Comparison of ENCODE assay signal across 12 cellular contexts in the genomic region with DNA sequence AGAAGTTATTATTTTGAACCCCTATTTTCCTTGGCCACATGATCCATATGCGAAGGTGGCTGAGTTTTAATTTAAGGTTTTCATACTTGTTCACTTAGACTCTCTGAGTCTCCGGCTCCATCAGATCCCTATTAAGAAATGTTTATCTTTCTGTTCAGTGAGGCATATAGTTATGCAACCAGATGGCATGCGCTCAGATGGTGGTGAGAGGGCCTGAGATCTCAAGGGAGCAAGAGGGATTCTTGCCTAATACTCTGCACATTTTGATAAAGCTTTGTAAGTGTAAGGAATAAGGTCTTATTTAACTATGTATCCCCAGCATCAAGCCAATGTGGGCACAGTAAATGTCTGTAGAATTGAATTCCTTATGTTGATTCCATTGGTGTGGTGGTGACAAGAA.
DNase-seq lines count a peak whose midpoint lies in the region; ATAC-seq and TF ChIP-seq lines count a peak whose summit lies in the region.
"Had no signal": no experiment of that assay in that cellular context is flagged by ENCODE, and none has a peak within 500 bp of the region (broad histone marks: within the 10 kb centered on the region; RNA-seq: fewer than 3 reads in every experiment).

No MANE protein-coding gene starts in this region.

- H2AK9ac ChIP-seq in IMR-90 (replicated peaks; ENCODE audit: low read depth, low read length, poor library complexity): no peak overlapping the region

- no peak overlapping the region for H3K4me3 ChIP-seq in IMR-90 (ENCODE audit: insufficient read depth, low read depth, low read length)
- H3K4me3 ChIP-seq in upper lobe of right lung: no peak overlapping the region
- H3K4me3 ChIP-seq in Peyer's patch: no peak overlapping the region

- in situ Hi-C loops in IMR-90 (cut with MboI; ENCODE audit: low sequenced_read_pairs): no loop called here

- no peaks in the 10 kb centered on the region for H3K79me1 ChIP-seq in IMR-90 (ENCODE audit: low read depth in 1 of 2, low read length in 2 of 2)

- CTCF ChIA-PET in IMR-90 (lab: Yijun Ruan, JAX): no interaction called here

- peaks cover 9% of the 10 kb centered on the region for H3K4me1 ChIP-seq in IMR-90 (ENCODE audit: control insufficient read depth, insufficient read depth, low read length)
- peaks cover 10% of the 10 kb centered on the region for H3K4me1 ChIP-seq in upper lobe of right lung
- no peaks in the 10 kb centered on the region for H3K4me1 ChIP-seq in Peyer's patch

- H3K27ac ChIP-seq in IMR-90 (ENCODE audit: insufficient read depth, low read length) (peak overlapping the region; percentile 41; the same call in 1 of the 2 replicates), upper lobe of right lung (no peak overlapping the region), Peyer's patch (no peak overlapping the region)
- H3K27ac ChIP-seq: epithelial cell of prostate had no signal

- no peak overlapping the region for H3K23ac ChIP-seq in IMR-90 (ENCODE audit: low read depth, low read length)

- H3K18ac ChIP-seq in IMR-90 (ENCODE audit: low read depth, low read length): 0 out of 2 replicates have a peak overlapping the region, but pooled peaks have one; percentile 15

- no peak overlapping the region for H3K9ac ChIP-seq in IMR-90 (ENCODE audit: low read depth, low read length)

- POLR2A ChIA-PET in IMR-90 (lab: Charles Lee; ENCODE audit: unreplicated experiment): no interaction called here

- no peak overlapping the region for H3K4ac ChIP-seq in IMR-90 (ENCODE audit: low read depth, low read length)

- H4K8ac ChIP-seq in IMR-90 (ENCODE audit: low read depth in 2 of 2, low read length in 2 of 2): no peak overlapping the region

- no peak overlapping the region for H3K14ac ChIP-seq in IMR-90 (replicated peaks; ENCODE audit: low read depth, low read length)

- 0 out of 2 replicates have a peak overlapping the region, but pooled peaks have one; percentile 29 for H3K4me2 ChIP-seq in IMR-90 (ENCODE audit: low read depth, low read length)

- no TSS peak for BruUV-seq in IMR-90 (replicated peaks; lab: Mats Ljungman, UMichigan)

- H2AFZ ChIP-seq in IMR-90 (replicated peaks; ENCODE audit: low read length, poor library complexity): no peak overlapping the region

- no peak for TF ChIP-seq RAD21 in IMR-90 (IDR thresholded peaks at IDR 0.05; ENCODE audit: low read length)

- H4K91ac ChIP-seq in IMR-90 (ENCODE audit: insufficient read depth, low read depth, low read length): no peak overlapping the region

- dilution Hi-C loops in IMR-90 (cut with HindIII; ENCODE audit: low sequenced_read_pairs, unreplicated experiment): no loop called here

- no peaks in the 10 kb centered on the region for H3K27me3 ChIP-seq in IMR-90 (ENCODE audit: control insufficient read depth, insufficient read depth, low read length)
- H3K27me3 ChIP-seq in upper lobe of right lung: no peaks in the 10 kb centered on the region
- H3K27me3 ChIP-seq in Peyer's patch: no peaks in the 10 kb centered on the region

- no peak overlapping the region for H2BK15ac ChIP-seq in IMR-90 (ENCODE audit: low read depth, low read length)

- no peak overlapping the region for H2BK5ac ChIP-seq in IMR-90 (ENCODE audit: low read depth, low read length, poor library complexity, severe bottlenecking)

- WGBS in IMR-90 (ENCODE audit: extremely low coverage in 2 of 2, insufficient read length in 1 of 2), 2 experiments: no CpG with 5 or more reads among the region's 3 CpGs

- peak overlapping the region; percentile 49; the same call in 1 of the 2 replicates for H2BK20ac ChIP-seq in IMR-90 (ENCODE audit: low read depth, low read length)

- no peak overlapping the region for H2BK120ac ChIP-seq in IMR-90 (ENCODE audit: low read depth, low read length)

- H2AK5ac ChIP-seq in IMR-90 (ENCODE audit: low read depth, low read length): 0 out of 2 replicates have a peak overlapping the region, but pooled peaks have one; percentile 58

- no peaks in the 10 kb centered on the region for H3K36me3 ChIP-seq in IMR-90 (ENCODE audit: control insufficient read depth, insufficient read depth, low read length)
- no peaks in the 10 kb centered on the region for H3K36me3 ChIP-seq in upper lobe of right lung
- no peaks in the 10 kb centered on the region for H3K36me3 ChIP-seq in Peyer's patch

- intact Hi-C loops in IMR-90 (cut with micrococcal nuclease) (no loop called here), upper lobe of right lung (cut with DNase I) (no loop called here)

- ATAC-seq in IMR-90 (ENCODE audit: low read depth): peak; percentile 91
- peak; percentile 89 for ATAC-seq in upper lobe of right lung

- H3K9me3 ChIP-seq in IMR-90 (ENCODE audit: control insufficient read depth, insufficient read depth, low read length) (no peaks in the 10 kb centered on the region), upper lobe of right lung (no peaks in the 10 kb centered on the region), Peyer's patch (no peaks in the 10 kb centered on the region)

- peak; percentile 92 for DNase-seq in IMR-90
- DNase-seq in brain pericyte (ENCODE audit: low read depth, low spot score): peak; percentile 73
- peak; percentile 39 for DNase-seq in kidney tubule cell (ENCODE audit: low spot score)
- peak; percentile 62 for DNase-seq in upper lobe of right lung
- DNase-seq in GM20000 (ENCODE audit: low spot score): no peak
- no peak for DNase-seq in SIG-M5 (lab: John Stamatoyannopoulos, UW)
- no peak for DNase-seq in Peyer's patch
- DNase-seq: activated CD4-positive, CD25-positive, alpha-beta regulatory T cell; activated naive CD4-positive, alpha-beta T cell treated with anti-CD3 and anti-CD28 coated beads, Interleukin-2, amount 10 ng/mL, durations not matched to agents 7 days and 5 days; OCI-M1; substantia nigra had no signal

- no peaks in the 10 kb centered on the region for H4K20me1 ChIP-seq in IMR-90 (ENCODE audit: insufficient read depth, low read length)

- no peaks in the 10 kb centered on the region; the same call in 1 of the 2 replicates for H3K9me1 ChIP-seq in IMR-90 (ENCODE audit: insufficient read depth, low read length)

- H4K5ac ChIP-seq in IMR-90 (ENCODE audit: low read depth, low read length): no peak overlapping the region

- TF ChIP-seq POLR2A in IMR-90 (IDR thresholded peaks at IDR 0.05; ENCODE audit: low read depth, low read length) (no peak), Peyer's patch (IDR thresholded peaks at IDR 0.05) (no peak)

- no peak for TF ChIP-seq CTCF in IMR-90 (conservative IDR thresholded peaks at IDR 0.05; ENCODE audit: low read depth, low read length)
- TF ChIP-seq CTCF in upper lobe of right lung (IDR thresholded peaks at IDR 0.05): no peak
- TF ChIP-seq CTCF in GM20000 (IDR thresholded peaks at IDR 0.05; ENCODE audit: extremely low read depth, missing control alignments): no peak
- TF ChIP-seq CTCF in Peyer's patch (IDR thresholded peaks at IDR 0.05): no peak

- H3K56ac ChIP-seq in IMR-90 (ENCODE audit: extremely low read depth, insufficient read depth, low read length): no peak overlapping the region

TF ChIP-seq in IMR-90, 13 proteins besides CTCF, POLR2A, EP300 and RAD21:
- peak; percentile 3; the same call in 1 of the 2 replicates for TF ChIP-seq BHLHE40 (IDR thresholded peaks at IDR 0.05; ENCODE audit: low read depth, low read length)
- TF ChIP-seq MAFK (IDR thresholded peaks at IDR 0.05; ENCODE audit: low read depth, low read length): no peak
- TF ChIP-seq CHD1 (IDR thresholded peaks at IDR 0.05; ENCODE audit: low read depth, low read length): no peak
- TF ChIP-seq CEBPB (IDR thresholded peaks at IDR 0.05; ENCODE audit: low read depth, low read length): peak; percentile 99
- TF ChIP-seq FOS (IDR thresholded peaks at IDR 0.05; ENCODE audit: low read depth, low read length): peak; percentile 51; the same call in 1 of the 2 replicates
- TF ChIP-seq, protein P1, sequence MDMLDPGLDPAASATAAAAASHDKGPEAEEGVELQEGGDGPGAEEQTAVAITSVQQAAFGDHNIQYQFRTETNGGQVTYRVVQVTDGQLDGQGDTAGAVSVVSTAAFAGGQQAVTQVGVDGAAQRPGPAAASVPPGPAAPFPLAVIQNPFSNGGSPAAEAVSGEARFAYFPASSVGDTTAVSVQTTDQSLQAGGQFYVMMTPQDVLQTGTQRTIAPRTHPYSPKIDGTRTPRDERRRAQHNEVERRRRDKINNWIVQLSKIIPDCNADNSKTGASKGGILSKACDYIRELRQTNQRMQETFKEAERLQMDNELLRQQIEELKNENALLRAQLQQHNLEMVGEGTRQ (IDR thresholded peaks at IDR 0.05; ENCODE audit: low read depth, low read length): no peak; the same call in 1 of the 2 replicates
- peak; percentile 41; the same call in 1 of the 2 replicates for TF ChIP-seq MAZ (IDR thresholded peaks at IDR 0.05; ENCODE audit: borderline replicate concordance, low read depth, low read length)

Comparison
In these comparisons a context has a peak if more than half of its experiments do, and no peak if none do; other contexts are left out.
1. DNase-seq: peak in IMR-90 (single experiment), brain pericyte (single experiment), kidney tubule cell (single experiment) and upper lobe of right lung (single experiment); none in GM20000 (single experiment), SIG-M5 (single experiment) and Peyer's patch (0 of 3).